Comparison of ENCODE assay signal across 14 cellular contexts in the genomic region with DNA sequence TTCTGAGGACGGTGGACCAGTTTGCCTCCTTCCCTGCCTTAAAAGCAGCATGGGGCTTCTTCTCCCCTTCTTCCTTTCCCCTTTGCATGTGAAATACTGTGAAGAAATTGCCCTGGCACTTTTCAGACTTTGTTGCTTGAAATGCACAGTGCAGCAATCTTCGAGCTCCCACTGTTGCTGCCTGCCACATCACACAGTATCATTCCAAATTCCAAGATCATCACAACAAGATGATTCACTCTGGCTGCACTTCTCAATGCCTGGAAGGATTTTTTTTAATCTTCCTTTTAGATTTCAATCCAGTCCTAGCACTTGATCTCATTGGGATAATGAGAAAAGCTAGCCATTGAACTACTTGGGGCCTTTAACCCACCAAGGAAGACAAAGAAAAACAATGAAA.
DNase-seq lines count a peak whose midpoint lies in the region; ATAC-seq and TF ChIP-seq lines count a peak whose summit lies in the region.
"Had no signal": no experiment of that assay in that cellular context is flagged by ENCODE, and none has a peak within 500 bp of the region (broad histone marks: within the 10 kb centered on the region; RNA-seq: fewer than 3 reads in every experiment).

No MANE protein-coding gene starts in this region.

- no peak overlapping the region for H3K27ac ChIP-seq in mammary epithelial cell (ENCODE audit: insufficient read depth, low read depth, low read length)
- H3K27ac ChIP-seq in cingulate gyrus (ENCODE audit: low read depth, low read length), result peak overlapping the region; percentile 11
- peak overlapping the region; percentile 18 for H3K27ac ChIP-seq in tibial artery
- no peak overlapping the region for H3K27ac ChIP-seq in gastrocnemius medialis
- H3K27ac ChIP-seq: pancreas had no signal

- H3K4me3 ChIP-seq in mammary epithelial cell (replicated peaks in 1 of 3; ENCODE audit: insufficient read depth in 1 of 3, low read depth in 2 of 3, low read length in 3 of 3) (no peak overlapping the region), tibial artery (no peak overlapping the region), gastrocnemius medialis (no peak overlapping the region)
- H3K4me3 ChIP-seq: pancreas had no signal

- no peak overlapping the region for H3K4me3 Mint-ChIP-seq in MCF 10A (ENCODE audit: unreplicated experiment)
- H3K4me3 Mint-ChIP-seq: T-helper 2 cell treated with Interferon-gamma antibody and Interleukin-4, amounts not matched to agents 5 μg/mL and 100 μg/mL, for 36 hours had no signal

- in situ Hi-C loops in mammary epithelial cell (cut with MboI; ENCODE audit: low sequenced_read_pairs in 2 of 2), result no loop called here
- in situ Hi-C loops in gastrocnemius medialis (cut with MboI; ENCODE audit: low sequenced_read_pairs in 4 of 4), result no loop called here

- intact Hi-C loops in mammary epithelial cell (cut with micrococcal nuclease) (no loop called here), MCF 10A (cut with micrococcal nuclease) (no loop called here), tibial artery (cut with DNase I; ENCODE audit: low total_unique reads) (no loop called here), gastrocnemius medialis (cut with DNase I; ENCODE audit: low total_unique reads) (no loop called here)

- H3K4me1 ChIP-seq in mammary epithelial cell (ENCODE audit: insufficient read depth, low read length) (peaks cover 28% of the 10 kb centered on the region), tibial artery (peaks cover 0 to 32% (median 4%) of the 10 kb centered on the region in 4 donors), gastrocnemius medialis (no peaks in the 10 kb centered on the region)
- H3K4me1 ChIP-seq: pancreas had no signal

- H3K36me3 ChIP-seq in mammary epithelial cell (ENCODE audit: insufficient read depth, low read length) (peaks cover 5% of the 10 kb centered on the region), tibial artery (peaks cover 31 to 60% (median 40%) of the 10 kb centered on the region in 3 donors), gastrocnemius medialis (peaks cover 9 to 72% of the 10 kb centered on the region in 2 donors)

- no peaks in the 10 kb centered on the region for H3K79me2 ChIP-seq in mammary epithelial cell (ENCODE audit: insufficient read depth, low read length)

- TF ChIP-seq CTCF in mammary epithelial cell (conservative IDR thresholded peaks at IDR 0.05 in 1 of 2, IDR thresholded peaks at IDR 0.05 in 1 of 2; ENCODE audit: extremely low read depth in 1 of 2, insufficient read depth in 1 of 2, low read depth in 1 of 2, low read length in 2 of 2) (no peak), MCF 10A (IDR thresholded peaks at IDR 0.05; ENCODE audit: unreplicated experiment) (no peak), tibial artery (IDR thresholded peaks at IDR 0.05) (no peak), gastrocnemius medialis (IDR thresholded peaks at IDR 0.05 in 4 of 5, conservative IDR thresholded peaks at IDR 0.05 in 1 of 5) (no peak)

- H3K9me3 ChIP-seq in mammary epithelial cell (replicated peaks; ENCODE audit: insufficient read depth, low read length) (no peaks in the 10 kb centered on the region), tibial artery (no peaks in the 10 kb centered on the region), gastrocnemius medialis (no peaks in the 10 kb centered on the region)
- H3K9me3 ChIP-seq: pancreas had no signal

- no peak overlapping the region for H2AFZ ChIP-seq in mammary epithelial cell (ENCODE audit: low read depth, low read length)

- DNase-seq in mammary epithelial cell (peak; percentile 35), MCF 10A (ENCODE audit: unreplicated experiment) (no peak), kidney tubule cell (ENCODE audit: low spot score) (peak; percentile 45), tibial artery (no peak), T-helper 2 cell (no peak), gastrocnemius medialis (no peak)
- DNase-seq: 8988T, DND-41, MM.1S, NCI-H748 treated with DMSO at 0.1 percent for 48 hours, pancreas had no signal

- no peaks in the 10 kb centered on the region for H3K9me3 Mint-ChIP-seq in MCF 10A (ENCODE audit: unreplicated experiment)
- H3K9me3 Mint-ChIP-seq: T-helper 2 cell treated with Interferon-gamma antibody and Interleukin-4, amounts not matched to agents 5 μg/mL and 100 μg/mL, for 36 hours had no signal

- ATAC-seq in GM19324 (IDR thresholded peaks at IDR 0.05; ENCODE audit: low FRiP score, unreplicated experiment) (no peak), gastrocnemius medialis (no peak)

- H3K4me2 ChIP-seq in mammary epithelial cell (ENCODE audit: insufficient read depth, low read depth, low read length), result no peak overlapping the region

- peaks cover 69% of the 10 kb centered on the region for H3K36me3 Mint-ChIP-seq in MCF 10A (ENCODE audit: insufficient read depth, unreplicated experiment)

- no peak for TF ChIP-seq POLR2A in gastrocnemius medialis (IDR thresholded peaks at IDR 0.05)

- H3K4me1 Mint-ChIP-seq in MCF 10A (ENCODE audit: insufficient read depth, unreplicated experiment), result peaks cover 5% of the 10 kb centered on the region

- no peaks in the 10 kb centered on the region for H4K20me1 ChIP-seq in mammary epithelial cell (ENCODE audit: insufficient read depth, low read length)

- H3K27me3 ChIP-seq in mammary epithelial cell (ENCODE audit: insufficient read depth, low read length), result no peaks in the 10 kb centered on the region
- no peaks in the 10 kb centered on the region for H3K27me3 ChIP-seq in tibial artery
- no peaks in the 10 kb centered on the region for H3K27me3 ChIP-seq in gastrocnemius medialis
- H3K27me3 ChIP-seq: pancreas had no signal

- H3K9ac ChIP-seq in mammary epithelial cell (ENCODE audit: insufficient read depth, low read length), result no peak overlapping the region

- POLR2A ChIA-PET in MCF 10A (lab: Yijun Ruan, JAX), result no interaction called here

- CTCF ChIA-PET in mammary epithelial cell (lab: Charles Lee; ENCODE audit: low non-redundant PET) (interaction anchor here (0.6 kb wide), 1 partner anchor 19 kb away, joined by 6 read pairs; no protein-coding TSS in a partner anchor), MCF 10A (lab: Yijun Ruan, JAX) (interaction anchor here (0.9 kb wide), 1 partner anchor 91 kb away, joined by 4 read pairs; no protein-coding TSS in a partner anchor)

- dilution Hi-C loops in mammary epithelial cell (cut with HindIII; ENCODE audit: low sequenced_read_pairs), result no loop called here

- BruUV-seq in mammary epithelial cell (replicated peaks; lab: Mats Ljungman, UMichigan) (no TSS peak), MCF 10A (replicated peaks; lab: Mats Ljungman, UMichigan) (no TSS peak)

- no peak overlapping the region for H3K27ac Mint-ChIP-seq in MCF 10A (ENCODE audit: low read depth, unreplicated experiment)
- H3K27ac Mint-ChIP-seq: T-helper 2 cell treated with Interferon-gamma antibody and Interleukin-4, amounts not matched to agents 5 μg/mL and 100 μg/mL, for 36 hours had no signal

- H3K27me3 Mint-ChIP-seq in MCF 10A (ENCODE audit: insufficient read depth, unreplicated experiment), result no peaks in the 10 kb centered on the region

- WGBS in mammary epithelial cell (ENCODE audit: low coverage, missing lambda C conversion rate), result 42% methylated on average over 2 of the region's 2 CpGs

Comparison
In these comparisons a context has a peak if more than half of its experiments do, and no peak if none do; other contexts are left out.
1. DNase-seq: peak in mammary epithelial cell (single experiment) and kidney tubule cell (single experiment); none in MCF 10A (single experiment), tibial artery (0 of 2), T-helper 2 cell (0 of 5) and gastrocnemius medialis (0 of 2).
2. H3K27ac ChIP-seq: peak in cingulate gyrus (single experiment) and tibial artery (2 of 2); none in mammary epithelial cell (single experiment) and gastrocnemius medialis (0 of 4).